1 cellular context compared by ENCODE assay signal in the genomic region with DNA sequence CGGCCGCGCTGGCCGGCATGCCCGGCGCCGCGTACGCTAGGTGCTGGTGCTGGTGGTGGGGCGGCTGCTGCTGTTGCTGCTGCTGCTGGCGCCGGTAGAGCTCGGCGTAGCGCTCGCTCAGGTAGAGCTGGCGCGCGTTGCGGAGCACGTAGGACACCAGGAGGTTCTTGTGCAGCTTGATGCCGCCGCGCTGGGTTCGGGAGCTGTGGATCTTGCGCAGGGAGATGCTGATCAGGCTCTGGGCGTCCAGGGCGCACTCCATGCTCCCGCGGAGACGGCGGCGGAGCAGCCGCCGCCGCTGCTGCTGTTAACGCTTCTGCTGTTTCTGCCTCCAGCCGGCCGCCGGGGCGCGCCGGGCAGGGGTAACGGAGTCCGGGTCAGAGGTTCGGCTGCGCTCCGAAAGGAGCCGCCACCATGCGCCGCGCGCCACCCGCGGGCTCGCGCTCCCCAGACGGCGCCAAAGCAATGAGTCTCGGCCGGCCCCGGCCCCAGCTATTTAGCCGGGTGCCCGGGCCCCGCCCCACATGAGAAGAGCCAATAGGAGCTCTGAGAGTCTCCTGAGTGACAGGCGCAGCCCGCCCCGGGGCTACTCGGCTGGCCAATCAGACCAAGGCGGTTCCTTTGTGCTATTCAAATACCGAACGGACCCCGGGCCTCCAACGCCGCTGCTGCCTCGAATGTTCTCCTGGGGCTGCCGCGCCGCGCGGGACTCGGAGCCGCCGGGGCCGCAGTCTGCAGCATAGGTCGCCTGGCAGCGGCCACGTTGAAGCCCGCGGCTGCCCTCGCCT.
TF ChIP-seq lines count a peak whose summit lies in the region.

A gene (minus strand): TSS at position 471 of the 788 bp plus-strand sequence. CDS start 209 bp downstream, at position 262.

TF ChIP-seq in HepG2, 621 proteins besides CTCF, POLR2A, EP300 and RAD21 (continues in another document):
- TF ChIP-seq, protein P1, sequence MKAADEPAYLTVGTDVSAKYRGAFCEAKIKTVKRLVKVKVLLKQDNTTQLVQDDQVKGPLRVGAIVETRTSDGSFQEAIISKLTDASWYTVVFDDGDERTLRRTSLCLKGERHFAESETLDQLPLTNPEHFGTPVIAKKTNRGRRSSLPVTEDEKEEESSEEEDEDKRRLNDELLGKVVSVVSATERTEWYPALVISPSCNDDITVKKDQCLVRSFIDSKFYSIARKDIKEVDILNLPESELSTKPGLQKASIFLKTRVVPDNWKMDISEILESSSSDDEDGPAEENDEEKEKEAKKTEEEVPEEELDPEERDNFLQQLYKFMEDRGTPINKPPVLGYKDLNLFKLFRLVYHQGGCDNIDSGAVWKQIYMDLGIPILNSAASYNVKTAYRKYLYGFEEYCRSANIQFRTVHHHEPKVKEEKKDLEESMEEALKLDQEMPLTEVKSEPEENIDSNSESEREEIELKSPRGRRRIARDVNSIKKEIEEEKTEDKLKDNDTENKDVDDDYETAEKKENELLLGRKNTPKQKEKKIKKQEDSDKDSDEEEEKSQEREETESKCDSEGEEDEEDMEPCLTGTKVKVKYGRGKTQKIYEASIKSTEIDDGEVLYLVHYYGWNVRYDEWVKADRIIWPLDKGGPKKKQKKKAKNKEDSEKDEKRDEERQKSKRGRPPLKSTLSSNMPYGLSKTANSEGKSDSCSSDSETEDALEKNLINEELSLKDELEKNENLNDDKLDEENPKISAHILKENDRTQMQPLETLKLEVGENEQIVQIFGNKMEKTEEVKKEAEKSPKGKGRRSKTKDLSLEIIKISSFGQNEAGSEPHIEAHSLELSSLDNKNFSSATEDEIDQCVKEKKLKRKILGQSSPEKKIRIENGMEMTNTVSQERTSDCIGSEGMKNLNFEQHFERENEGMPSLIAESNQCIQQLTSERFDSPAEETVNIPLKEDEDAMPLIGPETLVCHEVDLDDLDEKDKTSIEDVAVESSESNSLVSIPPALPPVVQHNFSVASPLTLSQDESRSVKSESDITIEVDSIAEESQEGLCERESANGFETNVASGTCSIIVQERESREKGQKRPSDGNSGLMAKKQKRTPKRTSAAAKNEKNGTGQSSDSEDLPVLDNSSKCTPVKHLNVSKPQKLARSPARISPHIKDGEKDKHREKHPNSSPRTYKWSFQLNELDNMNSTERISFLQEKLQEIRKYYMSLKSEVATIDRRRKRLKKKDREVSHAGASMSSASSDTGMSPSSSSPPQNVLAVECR (CRISPR knock-in tag; IDR thresholded peaks at IDR 0.05; ENCODE audit: borderline replicate concordance), result peak; percentile 82; the same call in 1 of the 2 replicates
- TF ChIP-seq SP2 (CRISPR knock-in tag; IDR thresholded peaks at IDR 0.05), result peak; percentile 97
- TF ChIP-seq NBN (conservative IDR thresholded peaks at IDR 0.05), result no peak
- TF ChIP-seq, protein P2, sequence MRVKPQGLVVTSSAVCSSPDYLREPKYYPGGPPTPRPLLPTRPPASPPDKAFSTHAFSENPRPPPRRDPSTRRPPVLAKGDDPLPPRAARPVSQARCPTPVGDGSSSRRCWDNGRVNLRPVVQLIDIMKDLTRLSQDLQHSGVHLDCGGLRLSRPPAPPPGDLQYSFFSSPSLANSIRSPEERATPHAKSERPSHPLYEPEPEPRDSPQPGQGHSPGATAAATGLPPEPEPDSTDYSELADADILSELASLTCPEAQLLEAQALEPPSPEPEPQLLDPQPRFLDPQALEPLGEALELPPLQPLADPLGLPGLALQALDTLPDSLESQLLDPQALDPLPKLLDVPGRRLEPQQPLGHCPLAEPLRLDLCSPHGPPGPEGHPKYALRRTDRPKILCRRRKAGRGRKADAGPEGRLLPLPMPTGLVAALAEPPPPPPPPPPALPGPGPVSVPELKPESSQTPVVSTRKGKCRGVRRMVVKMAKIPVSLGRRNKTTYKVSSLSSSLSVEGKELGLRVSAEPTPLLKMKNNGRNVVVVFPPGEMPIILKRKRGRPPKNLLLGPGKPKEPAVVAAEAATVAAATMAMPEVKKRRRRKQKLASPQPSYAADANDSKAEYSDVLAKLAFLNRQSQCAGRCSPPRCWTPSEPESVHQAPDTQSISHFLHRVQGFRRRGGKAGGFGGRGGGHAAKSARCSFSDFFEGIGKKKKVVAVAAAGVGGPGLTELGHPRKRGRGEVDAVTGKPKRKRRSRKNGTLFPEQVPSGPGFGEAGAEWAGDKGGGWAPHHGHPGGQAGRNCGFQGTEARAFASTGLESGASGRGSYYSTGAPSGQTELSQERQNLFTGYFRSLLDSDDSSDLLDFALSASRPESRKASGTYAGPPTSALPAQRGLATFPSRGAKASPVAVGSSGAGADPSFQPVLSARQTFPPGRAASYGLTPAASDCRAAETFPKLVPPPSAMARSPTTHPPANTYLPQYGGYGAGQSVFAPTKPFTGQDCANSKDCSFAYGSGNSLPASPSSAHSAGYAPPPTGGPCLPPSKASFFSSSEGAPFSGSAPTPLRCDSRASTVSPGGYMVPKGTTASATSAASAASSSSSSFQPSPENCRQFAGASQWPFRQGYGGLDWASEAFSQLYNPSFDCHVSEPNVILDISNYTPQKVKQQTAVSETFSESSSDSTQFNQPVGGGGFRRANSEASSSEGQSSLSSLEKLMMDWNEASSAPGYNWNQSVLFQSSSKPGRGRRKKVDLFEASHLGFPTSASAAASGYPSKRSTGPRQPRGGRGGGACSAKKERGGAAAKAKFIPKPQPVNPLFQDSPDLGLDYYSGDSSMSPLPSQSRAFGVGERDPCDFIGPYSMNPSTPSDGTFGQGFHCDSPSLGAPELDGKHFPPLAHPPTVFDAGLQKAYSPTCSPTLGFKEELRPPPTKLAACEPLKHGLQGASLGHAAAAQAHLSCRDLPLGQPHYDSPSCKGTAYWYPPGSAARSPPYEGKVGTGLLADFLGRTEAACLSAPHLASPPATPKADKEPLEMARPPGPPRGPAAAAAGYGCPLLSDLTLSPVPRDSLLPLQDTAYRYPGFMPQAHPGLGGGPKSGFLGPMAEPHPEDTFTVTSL (CRISPR knock-in tag; IDR thresholded peaks at IDR 0.05; ENCODE audit: borderline replicate concordance), result 0 out of 2 replicates have a peak, but pooled peaks have one; percentile 41
- TF ChIP-seq SPEN (CRISPR knock-in tag; IDR thresholded peaks at IDR 0.05; ENCODE audit: low read depth), result no peak
- no peak; the same call in 1 of the 2 replicates for TF ChIP-seq ZNF441 (CRISPR knock-in tag; IDR thresholded peaks at IDR 0.05; ENCODE audit: borderline replicate concordance)
- TF ChIP-seq, protein P3, sequence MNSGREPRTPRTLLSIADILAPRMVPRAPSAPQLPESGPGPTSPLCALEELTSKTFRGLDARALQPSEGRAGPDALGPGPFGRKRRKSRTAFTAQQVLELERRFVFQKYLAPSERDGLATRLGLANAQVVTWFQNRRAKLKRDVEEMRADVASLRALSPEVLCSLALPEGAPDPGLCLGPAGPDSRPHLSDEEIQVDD (CRISPR knock-in tag; IDR thresholded peaks at IDR 0.05; ENCODE audit: borderline replicate concordance), result no peak
- TF ChIP-seq ZNF629 (CRISPR knock-in tag; conservative IDR thresholded peaks at IDR 0.05), result no peak
- no peak for TF ChIP-seq ZNF841 (CRISPR knock-in tag; IDR thresholded peaks at IDR 0.05; ENCODE audit: borderline replicate concordance)
- TF ChIP-seq GPN1 (CRISPR knock-in tag; IDR thresholded peaks at IDR 0.05; ENCODE audit: borderline replicate concordance), result no peak
- TF ChIP-seq, protein P4, sequence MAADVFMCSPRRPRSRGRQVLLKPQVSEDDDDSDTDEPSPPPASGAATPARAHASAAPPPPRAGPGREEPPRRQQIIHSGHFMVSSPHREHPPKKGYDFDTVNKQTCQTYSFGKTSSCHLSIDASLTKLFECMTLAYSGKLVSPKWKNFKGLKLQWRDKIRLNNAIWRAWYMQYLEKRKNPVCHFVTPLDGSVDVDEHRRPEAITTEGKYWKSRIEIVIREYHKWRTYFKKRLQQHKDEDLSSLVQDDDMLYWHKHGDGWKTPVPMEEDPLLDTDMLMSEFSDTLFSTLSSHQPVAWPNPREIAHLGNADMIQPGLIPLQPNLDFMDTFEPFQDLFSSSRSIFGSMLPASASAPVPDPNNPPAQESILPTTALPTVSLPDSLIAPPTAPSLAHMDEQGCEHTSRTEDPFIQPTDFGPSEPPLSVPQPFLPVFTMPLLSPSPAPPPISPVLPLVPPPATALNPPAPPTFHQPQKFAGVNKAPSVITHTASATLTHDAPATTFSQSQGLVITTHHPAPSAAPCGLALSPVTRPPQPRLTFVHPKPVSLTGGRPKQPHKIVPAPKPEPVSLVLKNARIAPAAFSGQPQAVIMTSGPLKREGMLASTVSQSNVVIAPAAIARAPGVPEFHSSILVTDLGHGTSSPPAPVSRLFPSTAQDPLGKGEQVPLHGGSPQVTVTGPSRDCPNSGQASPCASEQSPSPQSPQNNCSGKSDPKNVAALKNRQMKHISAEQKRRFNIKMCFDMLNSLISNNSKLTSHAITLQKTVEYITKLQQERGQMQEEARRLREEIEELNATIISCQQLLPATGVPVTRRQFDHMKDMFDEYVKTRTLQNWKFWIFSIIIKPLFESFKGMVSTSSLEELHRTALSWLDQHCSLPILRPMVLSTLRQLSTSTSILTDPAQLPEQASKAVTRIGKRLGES (CRISPR knock-in tag; IDR thresholded peaks at IDR 0.05; ENCODE audit: borderline replicate concordance), result no peak
- no peak for TF ChIP-seq RFX5 (IDR thresholded peaks at IDR 0.05; ENCODE audit: low read depth, low read length)
- TF ChIP-seq CREM (IDR thresholded peaks at IDR 0.05), result peak; percentile 25; the same call in 1 of the 2 replicates
- no peak for TF ChIP-seq CREM (CRISPR knock-in tag; IDR thresholded peaks at IDR 0.05)
- TF ChIP-seq ZNF121 (CRISPR knock-in tag; IDR thresholded peaks at IDR 0.05), result no peak
- peak; percentile 79; the same call in 1 of the 2 replicates for TF ChIP-seq REL (CRISPR knock-in tag; conservative IDR thresholded peaks at IDR 0.05)
- TF ChIP-seq ZFP36L1 (CRISPR knock-in tag; IDR thresholded peaks at IDR 0.05), result 0 out of 2 replicates have a peak, but pooled peaks have one; percentile 54
- TF ChIP-seq, protein P5, sequence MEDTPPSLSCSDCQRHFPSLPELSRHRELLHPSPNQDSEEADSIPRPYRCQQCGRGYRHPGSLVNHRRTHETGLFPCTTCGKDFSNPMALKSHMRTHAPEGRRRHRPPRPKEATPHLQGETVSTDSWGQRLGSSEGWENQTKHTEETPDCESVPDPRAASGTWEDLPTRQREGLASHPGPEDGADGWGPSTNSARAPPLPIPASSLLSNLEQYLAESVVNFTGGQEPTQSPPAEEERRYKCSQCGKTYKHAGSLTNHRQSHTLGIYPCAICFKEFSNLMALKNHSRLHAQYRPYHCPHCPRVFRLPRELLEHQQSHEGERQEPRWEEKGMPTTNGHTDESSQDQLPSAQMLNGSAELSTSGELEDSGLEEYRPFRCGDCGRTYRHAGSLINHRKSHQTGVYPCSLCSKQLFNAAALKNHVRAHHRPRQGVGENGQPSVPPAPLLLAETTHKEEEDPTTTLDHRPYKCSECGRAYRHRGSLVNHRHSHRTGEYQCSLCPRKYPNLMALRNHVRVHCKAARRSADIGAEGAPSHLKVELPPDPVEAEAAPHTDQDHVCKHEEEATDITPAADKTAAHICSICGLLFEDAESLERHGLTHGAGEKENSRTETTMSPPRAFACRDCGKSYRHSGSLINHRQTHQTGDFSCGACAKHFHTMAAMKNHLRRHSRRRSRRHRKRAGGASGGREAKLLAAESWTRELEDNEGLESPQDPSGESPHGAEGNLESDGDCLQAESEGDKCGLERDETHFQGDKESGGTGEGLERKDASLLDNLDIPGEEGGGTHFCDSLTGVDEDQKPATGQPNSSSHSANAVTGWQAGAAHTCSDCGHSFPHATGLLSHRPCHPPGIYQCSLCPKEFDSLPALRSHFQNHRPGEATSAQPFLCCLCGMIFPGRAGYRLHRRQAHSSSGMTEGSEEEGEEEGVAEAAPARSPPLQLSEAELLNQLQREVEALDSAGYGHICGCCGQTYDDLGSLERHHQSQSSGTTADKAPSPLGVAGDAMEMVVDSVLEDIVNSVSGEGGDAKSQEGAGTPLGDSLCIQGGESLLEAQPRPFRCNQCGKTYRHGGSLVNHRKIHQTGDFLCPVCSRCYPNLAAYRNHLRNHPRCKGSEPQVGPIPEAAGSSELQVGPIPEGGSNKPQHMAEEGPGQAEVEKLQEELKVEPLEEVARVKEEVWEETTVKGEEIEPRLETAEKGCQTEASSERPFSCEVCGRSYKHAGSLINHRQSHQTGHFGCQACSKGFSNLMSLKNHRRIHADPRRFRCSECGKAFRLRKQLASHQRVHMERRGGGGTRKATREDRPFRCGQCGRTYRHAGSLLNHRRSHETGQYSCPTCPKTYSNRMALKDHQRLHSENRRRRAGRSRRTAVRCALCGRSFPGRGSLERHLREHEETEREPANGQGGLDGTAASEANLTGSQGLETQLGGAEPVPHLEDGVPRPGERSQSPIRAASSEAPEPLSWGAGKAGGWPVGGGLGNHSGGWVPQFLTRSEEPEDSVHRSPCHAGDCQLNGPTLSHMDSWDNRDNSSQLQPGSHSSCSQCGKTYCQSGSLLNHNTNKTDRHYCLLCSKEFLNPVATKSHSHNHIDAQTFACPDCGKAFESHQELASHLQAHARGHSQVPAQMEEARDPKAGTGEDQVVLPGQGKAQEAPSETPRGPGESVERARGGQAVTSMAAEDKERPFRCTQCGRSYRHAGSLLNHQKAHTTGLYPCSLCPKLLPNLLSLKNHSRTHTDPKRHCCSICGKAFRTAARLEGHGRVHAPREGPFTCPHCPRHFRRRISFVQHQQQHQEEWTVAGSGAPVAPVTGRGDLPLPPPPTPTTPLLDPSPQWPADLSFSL (CRISPR knock-in tag; IDR thresholded peaks at IDR 0.05), result no peak
- TF ChIP-seq ATF7-NPFF (CRISPR knock-in tag; IDR thresholded peaks at IDR 0.05; ENCODE audit: low read depth), result peak; percentile 35; the same call in 1 of the 2 replicates
- 0 out of 2 replicates have a peak, but pooled peaks have one; percentile 42 for TF ChIP-seq THYN1 (CRISPR knock-in tag; IDR thresholded peaks at IDR 0.05; ENCODE audit: borderline replicate concordance, low read depth)
- TF ChIP-seq, protein P6, sequence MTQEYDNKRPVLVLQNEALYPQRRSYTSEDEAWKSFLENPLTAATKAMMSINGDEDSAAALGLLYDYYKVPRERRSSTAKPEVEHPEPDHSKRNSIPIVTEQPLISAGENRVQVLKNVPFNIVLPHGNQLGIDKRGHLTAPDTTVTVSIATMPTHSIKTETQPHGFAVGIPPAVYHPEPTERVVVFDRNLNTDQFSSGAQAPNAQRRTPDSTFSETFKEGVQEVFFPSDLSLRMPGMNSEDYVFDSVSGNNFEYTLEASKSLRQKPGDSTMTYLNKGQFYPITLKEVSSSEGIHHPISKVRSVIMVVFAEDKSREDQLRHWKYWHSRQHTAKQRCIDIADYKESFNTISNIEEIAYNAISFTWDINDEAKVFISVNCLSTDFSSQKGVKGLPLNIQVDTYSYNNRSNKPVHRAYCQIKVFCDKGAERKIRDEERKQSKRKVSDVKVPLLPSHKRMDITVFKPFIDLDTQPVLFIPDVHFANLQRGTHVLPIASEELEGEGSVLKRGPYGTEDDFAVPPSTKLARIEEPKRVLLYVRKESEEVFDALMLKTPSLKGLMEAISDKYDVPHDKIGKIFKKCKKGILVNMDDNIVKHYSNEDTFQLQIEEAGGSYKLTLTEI (CRISPR knock-in tag; conservative IDR thresholded peaks at IDR 0.05), result no peak
- TF ChIP-seq NFYC (CRISPR knock-in tag; IDR thresholded peaks at IDR 0.05), result peak; percentile 97
- TF ChIP-seq, protein P7, sequence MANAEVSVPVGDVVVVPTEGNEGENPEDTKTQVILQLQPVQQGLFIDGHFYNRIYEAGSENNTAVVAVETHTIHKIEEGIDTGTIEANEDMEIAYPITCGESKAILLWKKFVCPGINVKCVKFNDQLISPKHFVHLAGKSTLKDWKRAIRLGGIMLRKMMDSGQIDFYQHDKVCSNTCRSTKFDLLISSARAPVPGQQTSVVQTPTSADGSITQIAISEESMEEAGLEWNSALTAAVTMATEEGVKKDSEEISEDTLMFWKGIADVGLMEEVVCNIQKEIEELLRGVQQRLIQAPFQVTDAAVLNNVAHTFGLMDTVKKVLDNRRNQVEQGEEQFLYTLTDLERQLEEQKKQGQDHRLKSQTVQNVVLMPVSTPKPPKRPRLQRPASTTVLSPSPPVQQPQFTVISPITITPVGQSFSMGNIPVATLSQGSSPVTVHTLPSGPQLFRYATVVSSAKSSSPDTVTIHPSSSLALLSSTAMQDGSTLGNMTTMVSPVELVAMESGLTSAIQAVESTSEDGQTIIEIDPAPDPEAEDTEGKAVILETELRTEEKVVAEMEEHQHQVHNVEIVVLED (CRISPR knock-in tag; IDR thresholded peaks at IDR 0.05; ENCODE audit: borderline replicate concordance), result no peak; the same call in 1 of the 2 replicates
- TF ChIP-seq BCL6 (CRISPR knock-in tag; IDR thresholded peaks at IDR 0.05), result peak; percentile 49; the same call in 1 of the 2 replicates
- no peak for TF ChIP-seq ZNF530 (CRISPR knock-in tag; IDR thresholded peaks at IDR 0.05; ENCODE audit: low read depth)
